ENCODE assay signal across 1 cellular context in genomic region chr5:150519978-150520377, GRCh38.
TF ChIP-seq lines count a peak whose summit lies in the region.

No MANE protein-coding gene starts in this region.

TF ChIP-seq in liver, 16 proteins besides CTCF, POLR2A, EP300 and RAD21 (continued from another document):
- TF ChIP-seq REST (IDR thresholded peaks at IDR 0.05) (no peak), RXRA (IDR thresholded peaks at IDR 0.05) (no peak), SP1 (IDR thresholded peaks at IDR 0.05) (no peak), JUND (IDR thresholded peaks at IDR 0.05) (no peak), TAF1 (conservative IDR thresholded peaks at IDR 0.05) (no peak), HNF4A (conservative IDR thresholded peaks at IDR 0.05) (peak in 1 of 2 donors; percentile 9), FOXA2 (IDR thresholded peaks at IDR 0.05) (peak; percentile 83), NR2F2 (IDR thresholded peaks at IDR 0.05) (no peak), GABPA (IDR thresholded peaks at IDR 0.05 in 1 of 2, conservative IDR thresholded peaks at IDR 0.05 in 1 of 2) (no peak), MAX (IDR thresholded peaks at IDR 0.05) (no peak), FOXA1 (IDR thresholded peaks at IDR 0.05) (peak; percentile 63), HNF4G (IDR thresholded peaks at IDR 0.05) (no peak)
- TF ChIP-seq, protein P1, sequence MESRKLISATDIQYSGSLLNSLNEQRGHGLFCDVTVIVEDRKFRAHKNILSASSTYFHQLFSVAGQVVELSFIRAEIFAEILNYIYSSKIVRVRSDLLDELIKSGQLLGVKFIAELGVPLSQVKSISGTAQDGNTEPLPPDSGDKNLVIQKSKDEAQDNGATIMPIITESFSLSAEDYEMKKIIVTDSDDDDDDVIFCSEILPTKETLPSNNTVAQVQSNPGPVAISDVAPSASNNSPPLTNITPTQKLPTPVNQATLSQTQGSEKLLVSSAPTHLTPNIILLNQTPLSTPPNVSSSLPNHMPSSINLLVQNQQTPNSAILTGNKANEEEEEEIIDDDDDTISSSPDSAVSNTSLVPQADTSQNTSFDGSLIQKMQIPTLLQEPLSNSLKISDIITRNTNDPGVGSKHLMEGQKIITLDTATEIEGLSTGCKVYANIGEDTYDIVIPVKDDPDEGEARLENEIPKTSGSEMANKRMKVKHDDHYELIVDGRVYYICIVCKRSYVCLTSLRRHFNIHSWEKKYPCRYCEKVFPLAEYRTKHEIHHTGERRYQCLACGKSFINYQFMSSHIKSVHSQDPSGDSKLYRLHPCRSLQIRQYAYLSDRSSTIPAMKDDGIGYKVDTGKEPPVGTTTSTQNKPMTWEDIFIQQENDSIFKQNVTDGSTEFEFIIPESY (IDR thresholded peaks at IDR 0.05): no peak
- TF ChIP-seq, protein P2, sequence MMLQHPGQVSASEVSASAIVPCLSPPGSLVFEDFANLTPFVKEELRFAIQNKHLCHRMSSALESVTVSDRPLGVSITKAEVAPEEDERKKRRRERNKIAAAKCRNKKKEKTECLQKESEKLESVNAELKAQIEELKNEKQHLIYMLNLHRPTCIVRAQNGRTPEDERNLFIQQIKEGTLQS (IDR thresholded peaks at IDR 0.05): no peak
